ENCODE assay signal across 9 cellular contexts in genomic region chr7:154794147-154794780, GRCh38.
DNase-seq lines count a peak whose midpoint lies in the region; ATAC-seq and FAIRE-seq lines count a peak whose summit lies in the region.
"Had no signal": no experiment of that assay in that cellular context is flagged by ENCODE, and none has a peak within 500 bp of the region (broad histone marks: within the 10 kb centered on the region; RNA-seq: fewer than 3 reads in every experiment).

No MANE protein-coding gene starts in this region.

- H3K27me3 ChIP-seq in effector memory CD4-positive, alpha-beta T cell (replicated peaks; ENCODE audit: control insufficient read depth, insufficient read depth, low read length, poor library complexity, severe bottlenecking): no peaks in the 10 kb centered on the region

- no peak for FAIRE-seq in urothelium cell line (lab: Jason Lieb, UNC)

- no peaks in the 10 kb centered on the region for H3K9me3 ChIP-seq in effector memory CD4-positive, alpha-beta T cell (ENCODE audit: control insufficient read depth, low read length)

- ATAC-seq in left lobe of liver (peak; percentile 91), GM19455 (IDR thresholded peaks at IDR 0.05; ENCODE audit: unreplicated experiment) (no peak)

- H3K4me3 ChIP-seq in effector memory CD4-positive, alpha-beta T cell (ENCODE audit: insufficient read depth, low read depth, low read length, poor library complexity, severe bottlenecking): no peak overlapping the region

- H3K27ac ChIP-seq in effector memory CD4-positive, alpha-beta T cell (ENCODE audit: insufficient read depth, low read length, poor library complexity, severe bottlenecking): no peak overlapping the region

- no peaks in the 10 kb centered on the region for H3K36me3 ChIP-seq in effector memory CD4-positive, alpha-beta T cell (ENCODE audit: control insufficient read depth, insufficient read depth, low read length)

- peak in 2 of 3 donors; percentile 1 to 2 for DNase-seq in stimulated activated CD4-positive, alpha-beta T cell treated with anti-CD3 and anti-CD28 coated beads, Interleukin-12 subunit alpha, Interleukin-12 subunit beta, amount 100 ng/mL, for 48 hours (ENCODE audit: low read depth in 2 of 3, low spot score in 1 of 3)
- no peak for DNase-seq in stimulated activated CD4-positive, alpha-beta T cell treated with anti-CD3 and anti-CD28 coated beads, Interleukin-4, amount 100 ng/mL, for 24 hours
- peak; percentile 3 to 31 for DNase-seq in activated CD4-positive, alpha-beta T cell treated with anti-CD3 and anti-CD28 coated beads, Interleukin-2, amount 50 U/mL, for 48 hours
- DNase-seq in left lobe of liver (ENCODE audit: low spot score) (no peak), urothelium cell line (ENCODE audit: low spot score) (peak; percentile 62), NCI-H345 (lab: John Stamatoyannopoulos, UW) (no peak)
- no peak for DNase-seq in effector memory CD4-positive, alpha-beta T cell
- DNase-seq: activated effector memory CD4-positive, alpha-beta T cell treated with Interleukin-2 at 50 U/mL for 16 hours had no signal

- no peaks in the 10 kb centered on the region for H3K4me1 ChIP-seq in effector memory CD4-positive, alpha-beta T cell (ENCODE audit: control insufficient read depth, insufficient read depth, low read length, poor library complexity, severe bottlenecking)

Comparison
In these comparisons a context has a peak if more than half of its experiments do, and no peak if none do; other contexts are left out.
1. DNase-seq: peak in stimulated activated CD4-positive, alpha-beta T cell treated with anti-CD3 and anti-CD28 coated beads, Interleukin-12 subunit alpha, Interleukin-12 subunit beta, amount 100 ng/mL, for 48 hours (2 of 3), activated CD4-positive, alpha-beta T cell treated with anti-CD3 and anti-CD28 coated beads, Interleukin-2, amount 50 U/mL, for 48 hours (2 of 2) and urothelium cell line (single experiment); none in stimulated activated CD4-positive, alpha-beta T cell treated with anti-CD3 and anti-CD28 coated beads, Interleukin-4, amount 100 ng/mL, for 24 hours (single experiment), left lobe of liver (single experiment), effector memory CD4-positive, alpha-beta T cell (0 of 3) and NCI-H345 (single experiment).